3 cellular contexts compared by ENCODE assay signal in genomic region chr7:99828818-99829217, GRCh38.
TF ChIP-seq lines count a peak whose summit lies in the region.

No MANE protein-coding gene starts in this region.

TF ChIP-seq in K562, 482 proteins besides CTCF, POLR2A, EP300 and RAD21 (continues in another document):
- no peak for TF ChIP-seq ZNF121 (CRISPR knock-in tag; conservative IDR thresholded peaks at IDR 0.05)
- no peak for TF ChIP-seq FOXJ2 (tag; IDR thresholded peaks at IDR 0.05)
- no peak for TF ChIP-seq RBM17 (IDR thresholded peaks at IDR 0.05; ENCODE audit: borderline replicate concordance, low read depth, low read length)
- TF ChIP-seq HNRNPUL1 (IDR thresholded peaks at IDR 0.05; ENCODE audit: low read length), result no peak
- TF ChIP-seq DPF2 (IDR thresholded peaks at IDR 0.05), result 0 out of 2 replicates have a peak, but pooled peaks have one; percentile 17
- TF ChIP-seq CBFA2T3 (IDR thresholded peaks at IDR 0.05), result 0 out of 2 replicates have a peak, but pooled peaks have one; percentile 2
- 0 out of 4 replicates have a peak, but pooled peaks of 1 of the 2 experiments have one; percentile 9 for TF ChIP-seq RCOR1 (IDR thresholded peaks at IDR 0.05; ENCODE audit: borderline replicate concordance in 1 of 2, low read depth in 2 of 2, low read length in 2 of 2)
- TF ChIP-seq TEAD4 (IDR thresholded peaks at IDR 0.05; ENCODE audit: low read length), result no peak
- no peak for TF ChIP-seq TEAD4 (CRISPR knock-in tag; IDR thresholded peaks at IDR 0.05; ENCODE audit: borderline replicate concordance)
- TF ChIP-seq, protein P1, sequence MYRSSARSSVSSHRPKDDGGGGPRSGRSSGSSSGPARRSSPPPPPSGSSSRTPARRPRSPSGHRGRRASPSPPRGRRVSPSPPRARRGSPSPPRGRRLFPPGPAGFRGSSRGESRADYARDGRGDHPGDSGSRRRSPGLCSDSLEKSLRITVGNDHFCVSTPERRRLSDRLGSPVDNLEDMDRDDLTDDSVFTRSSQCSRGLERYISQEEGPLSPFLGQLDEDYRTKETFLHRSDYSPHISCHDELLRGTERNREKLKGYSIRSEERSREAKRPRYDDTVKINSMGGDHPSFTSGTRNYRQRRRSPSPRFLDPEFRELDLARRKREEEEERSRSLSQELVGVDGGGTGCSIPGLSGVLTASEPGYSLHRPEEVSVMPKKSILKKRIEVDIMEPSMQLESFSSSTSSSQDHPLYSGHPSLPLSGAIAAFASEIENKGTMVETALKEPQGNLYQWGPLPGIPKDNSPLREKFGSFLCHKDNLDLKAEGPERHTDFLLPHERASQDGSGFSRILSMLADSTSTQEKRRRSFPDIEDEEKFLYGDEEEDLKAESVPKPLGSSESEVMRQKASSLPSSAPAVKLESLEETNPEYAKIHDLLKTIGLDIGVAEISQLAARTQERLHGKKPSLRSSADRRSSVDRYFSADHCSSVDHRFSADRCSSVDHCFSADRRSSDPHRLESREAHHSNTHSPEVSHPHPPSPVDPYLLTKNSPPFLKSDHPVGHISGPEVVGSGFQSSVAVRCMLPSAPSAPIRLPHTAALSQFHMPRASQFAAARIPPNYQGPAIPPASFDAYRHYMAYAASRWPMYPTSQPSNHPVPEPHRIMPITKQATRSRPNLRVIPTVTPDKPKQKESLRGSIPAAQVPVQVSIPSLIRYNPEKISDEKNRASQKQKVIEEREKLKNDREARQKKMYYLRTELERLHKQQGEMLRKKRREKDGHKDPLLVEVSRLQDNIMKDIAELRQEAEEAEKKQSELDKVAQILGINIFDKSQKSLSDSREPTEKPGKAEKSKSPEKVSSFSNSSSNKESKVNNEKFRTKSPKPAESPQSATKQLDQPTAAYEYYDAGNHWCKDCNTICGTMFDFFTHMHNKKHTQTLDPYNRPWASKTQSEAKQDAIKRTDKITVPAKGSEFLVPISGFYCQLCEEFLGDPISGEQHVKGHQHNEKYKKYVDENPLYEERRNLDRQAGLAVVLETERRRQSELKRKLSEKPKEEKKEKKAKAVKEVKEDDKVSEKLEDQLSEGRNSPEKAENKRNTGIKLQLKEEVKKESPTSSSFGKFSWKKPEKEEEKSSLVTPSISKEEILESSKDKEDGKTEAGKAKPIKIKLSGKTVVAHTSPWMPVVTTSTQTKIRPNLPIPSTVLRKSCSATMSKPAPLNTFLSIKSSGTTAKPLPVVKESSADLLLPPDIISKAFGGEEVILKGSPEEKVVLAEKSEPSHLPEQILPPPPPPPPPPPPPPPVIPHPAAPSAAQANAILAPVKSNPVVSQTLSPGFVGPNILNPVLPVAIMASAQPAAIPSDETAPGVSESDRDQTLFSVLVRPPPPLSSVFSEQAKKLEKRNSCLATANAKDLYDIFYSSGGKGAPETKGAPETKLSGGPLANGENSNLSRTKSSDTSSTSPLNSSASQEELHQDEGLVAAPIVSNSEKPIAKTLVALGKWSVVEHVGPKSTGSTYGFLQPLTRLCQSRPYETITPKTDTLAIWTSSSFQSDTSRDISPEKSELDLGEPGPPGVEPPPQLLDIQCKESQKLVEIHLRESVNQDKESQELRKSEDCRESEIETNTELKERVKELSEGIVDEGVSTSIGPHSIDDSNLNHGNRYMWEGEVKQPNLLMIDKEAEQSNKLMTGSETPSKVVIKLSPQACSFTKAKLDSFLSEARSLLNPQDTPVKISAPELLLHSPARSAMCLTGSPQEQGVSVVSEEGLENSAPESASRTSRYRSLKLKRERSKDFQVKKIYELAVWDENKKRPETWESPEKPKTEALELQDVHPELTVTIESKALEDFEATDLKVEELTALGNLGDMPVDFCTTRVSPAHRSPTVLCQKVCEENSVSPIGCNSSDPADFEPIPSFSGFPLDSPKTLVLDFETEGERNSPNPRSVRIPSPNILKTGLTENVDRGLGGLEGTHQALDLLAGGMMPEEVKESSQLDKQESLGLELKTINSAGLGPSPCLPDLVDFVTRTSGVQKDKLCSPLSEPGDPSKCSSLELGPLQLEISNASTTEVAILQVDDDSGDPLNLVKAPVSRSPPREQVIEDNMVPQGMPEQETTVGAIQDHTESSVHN (IDR thresholded peaks at IDR 0.05; ENCODE audit: borderline replicate concordance in 1 of 2, low read depth in 1 of 2), result no peak
- TF ChIP-seq ZNF316 (IDR thresholded peaks at IDR 0.05), result peak; percentile 65
- no peak for TF ChIP-seq ZNF507 (tag; conservative IDR thresholded peaks at IDR 0.05)
- no peak for TF ChIP-seq PHF21A (IDR thresholded peaks at IDR 0.05; ENCODE audit: borderline replicate concordance, low read depth)

TF ChIP-seq in HepG2, 621 proteins besides CTCF, POLR2A, EP300 and RAD21:
- TF ChIP-seq AHDC1 (CRISPR knock-in tag; IDR thresholded peaks at IDR 0.05; ENCODE audit: borderline replicate concordance) (0 out of 2 replicates have a peak, but pooled peaks have one; percentile 6), GPBP1L1 (CRISPR knock-in tag; IDR thresholded peaks at IDR 0.05) (no peak), ZNF510 (CRISPR knock-in tag; IDR thresholded peaks at IDR 0.05; ENCODE audit: low read depth) (no peak), HDAC1 (CRISPR knock-in tag; IDR thresholded peaks at IDR 0.05) (0 out of 2 replicates have a peak, but pooled peaks have one; percentile 9), ZNF816 (CRISPR knock-in tag; IDR thresholded peaks at IDR 0.05; ENCODE audit: borderline replicate concordance) (0 out of 2 replicates have a peak, but pooled peaks have one; percentile 34), MAFK (conservative IDR thresholded peaks at IDR 0.05 in 1 of 2, IDR thresholded peaks at IDR 0.05 in 1 of 2; ENCODE audit: low read length in 2 of 2) (peak; percentile 17 to 18; a peak in 2 of 4 replicates)
- TF ChIP-seq, protein P2, sequence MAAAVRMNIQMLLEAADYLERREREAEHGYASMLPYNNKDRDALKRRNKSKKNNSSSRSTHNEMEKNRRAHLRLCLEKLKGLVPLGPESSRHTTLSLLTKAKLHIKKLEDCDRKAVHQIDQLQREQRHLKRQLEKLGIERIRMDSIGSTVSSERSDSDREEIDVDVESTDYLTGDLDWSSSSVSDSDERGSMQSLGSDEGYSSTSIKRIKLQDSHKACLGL (CRISPR knock-in tag; IDR thresholded peaks at IDR 0.05), result no peak

TF ChIP-seq in WTC11, 78 proteins besides CTCF, POLR2A, EP300 and RAD21:
- TF ChIP-seq MXD4 (CRISPR knock-in tag; IDR thresholded peaks at IDR 0.05; ENCODE audit: borderline replicate concordance), result no peak
